ENCODE assay signal across 38 cellular contexts in genomic region chr4:70976251-70976650, GRCh38.
"Had no signal": no experiment of that assay in that cellular context is flagged by ENCODE, and none has a peak within 500 bp of the region (broad histone marks: within the 10 kb centered on the region; RNA-seq: fewer than 3 reads in every experiment).

No MANE protein-coding gene starts in this region.

- H3K27ac ChIP-seq: ascending aorta, cardiac muscle cell, VCaP had no signal

- H3K4me1 ChIP-seq: ascending aorta had no signal

- H3K4me3 Mint-ChIP-seq: activated B cell treated with CpG ODN at 0.5 μM for 24 hours; activated CD4-positive, alpha-beta memory T cell treated with anti-CD3 and anti-CD28 coated beads for 36 hours; activated CD4-positive, alpha-beta T cell treated with anti-CD3 and anti-CD28 coated beads, Interleukin-2, amount 10 ng/mL, durations not matched to agents 24 days and 14 days; activated CD8-positive, alpha-beta T cell treated with anti-CD3 and anti-CD28 coated beads for 36 hours; activated naive CD4-positive, alpha-beta T cell treated with anti-CD3 and anti-CD28 coated beads, Interleukin-2, amount 10 ng/mL, durations not matched to agents 7 days and 5 days; activated naive CD4-positive, alpha-beta T cell treated with anti-CD3 and anti-CD28 coated beads, Interleukin-2, amount 50 U/mL, for 24 hours; activated naive CD8-positive, alpha-beta T cell; activated naive CD8-positive, alpha-beta T cell treated with anti-CD3 and anti-CD28 coated beads, Interleukin-2, amount 10 ng/mL, durations not matched to agents 7 days and 5 days; activated T-cell treated with anti-CD3 and anti-CD28 coated beads, Interleukin-2, amount 50 U/mL, for 4 hours; activated T-cell treated with anti-CD3 and anti-CD28 coated beads, Interleukin-2, amount 50 U/mL, for 72 hours; activated T-helper 1 cell treated with anti-CD3 and anti-CD28 coated beads, Interleukin-12 subunit alpha, Interleukin-12 subunit beta, Interleukin-2, Interleukin-4 antibody, amounts not matched to agents 30 ng/mL and 10 ng/mL and 1 ng/mL, durations not matched to agents 14 hours and 24 hours and 36 hours; activated T-helper 17 cell treated with anti-CD3 and anti-CD28 coated beads, Interleukin-2, amount 50 U/mL, for 72 hours; brain; central memory CD8-positive, alpha-beta T cell; T-helper 1 cell treated with Interleukin-12 subunit alpha and Interleukin-12 subunit beta and Interleukin-4 antibody, amounts not matched to agents 30 μg/mL and 1 μg/mL, for 36 hours; T-helper 2 cell treated with Interferon-gamma antibody and Interleukin-4, amounts not matched to agents 5 μg/mL and 100 μg/mL, for 36 hours had no signal

- H3K4me1 Mint-ChIP-seq: activated naive CD8-positive, alpha-beta T cell treated with anti-CD3 and anti-CD28 coated beads, Interleukin-2, amount 10 ng/mL, durations not matched to agents 7 days and 5 days; activated T-helper 17 cell treated with anti-CD3 and anti-CD28 coated beads, Interleukin-2, amount 50 U/mL, for 72 hours; brain; central memory CD8-positive, alpha-beta T cell had no signal

- ATAC-seq: activated CD8-positive, alpha-beta T cell treated with anti-CD3 and anti-CD28 coated beads for 36 hours; activated T-cell treated with anti-CD3 and anti-CD28 coated beads, Interleukin-2, amount 50 U/mL, for 4 hours; activated T-cell treated with anti-CD3 and anti-CD28 coated beads, Interleukin-2, amount 50 U/mL, for 72 hours; activated T-helper 17 cell treated with anti-CD3 and anti-CD28 coated beads, Interleukin-2, amount 50 U/mL, for 72 hours had no signal

- DNase-seq: activated B cell treated with CpG ODN at 0.5 μM for 24 hours; activated CD4-positive, alpha-beta memory T cell treated with anti-CD3 and anti-CD28 coated beads for 36 hours; activated CD4-positive, alpha-beta T cell treated with anti-CD3 and anti-CD28 coated beads for 4 hours; activated CD4-positive, alpha-beta T cell treated with anti-CD3 and anti-CD28 coated beads, Interleukin-2, amount 10 ng/mL, durations not matched to agents 24 days and 14 days; activated CD4-positive, alpha-beta T cell treated with anti-CD3 and anti-CD28 coated beads, Interleukin-2, amount 50 U/mL, for 1 hour; activated CD4-positive, alpha-beta T cell treated with anti-CD3 and anti-CD28 coated beads, Interleukin-2, amount 50 U/mL, for 4 hours; activated CD4-positive, CD25-positive, alpha-beta regulatory T cell treated with anti-CD3 and anti-CD28 coated beads, Interleukin-2, amount 50 U/mL, for 72 hours; activated CD8-positive, alpha-beta memory T cell treated with anti-CD3 and anti-CD28 coated beads, Interleukin-2, amount 50 U/mL, for 4 hours; activated CD8-positive, alpha-beta T cell treated with anti-CD3 and anti-CD28 coated beads for 36 hours; activated effector memory CD4-positive, alpha-beta T cell treated with anti-CD3 and anti-CD28 coated beads, Interleukin-2, amount 50 U/mL, for 16 hours; activated gamma-delta T cell treated with Interleukin-2 at 50 U/mL for 16 hours; activated naive CD4-positive, alpha-beta T cell treated with anti-CD3 and anti-CD28 coated beads, Interleukin-2, amount 10 ng/mL, durations not matched to agents 7 days and 5 days; activated naive CD4-positive, alpha-beta T cell treated with Interleukin-2 at 50 U/mL for 16 hours; activated naive CD8-positive, alpha-beta T cell treated with anti-CD3 and anti-CD28 coated beads, Interleukin-2, amount 10 ng/mL, durations not matched to agents 7 days and 5 days; activated T-cell treated with anti-CD3 and anti-CD28 coated beads for 4 hours; activated T-cell treated with anti-CD3 and anti-CD28 coated beads, Interleukin-2, amount 50 U/mL, for 1 hour; activated T-cell treated with anti-CD3 and anti-CD28 coated beads, Interleukin-2, amount 50 U/mL, for 4 hours; activated T-cell treated with anti-CD3 and anti-CD28 coated beads, Interleukin-2, amount 50 U/mL, for 72 hours; amygdala; anterior cingulate cortex; caudate nucleus; cerebellar nuclear complex; T-helper 1 cell; T-helper 2 cell; T-helper 9 cell had no signal

- H3K27me3 ChIP-seq: ascending aorta, cardiac muscle cell had no signal

- H3K27ac Mint-ChIP-seq: activated B cell treated with CpG ODN at 0.5 μM for 24 hours; activated CD4-positive, alpha-beta memory T cell treated with anti-CD3 and anti-CD28 coated beads for 36 hours; activated CD4-positive, alpha-beta T cell treated with anti-CD3 and anti-CD28 coated beads, Interleukin-2, amount 10 ng/mL, durations not matched to agents 24 days and 14 days; activated CD8-positive, alpha-beta T cell treated with anti-CD3 and anti-CD28 coated beads for 36 hours; activated naive CD4-positive, alpha-beta T cell treated with anti-CD3 and anti-CD28 coated beads, Interleukin-2, amount 10 ng/mL, durations not matched to agents 7 days and 5 days; activated naive CD4-positive, alpha-beta T cell treated with anti-CD3 and anti-CD28 coated beads, Interleukin-2, amount 50 U/mL, for 24 hours; activated naive CD8-positive, alpha-beta T cell; activated naive CD8-positive, alpha-beta T cell treated with anti-CD3 and anti-CD28 coated beads, Interleukin-2, amount 10 ng/mL, durations not matched to agents 7 days and 5 days; activated T-cell treated with anti-CD3 and anti-CD28 coated beads, Interleukin-2, amount 50 U/mL, for 72 hours; activated T-helper 1 cell treated with anti-CD3 and anti-CD28 coated beads, Interleukin-12 subunit alpha, Interleukin-12 subunit beta, Interleukin-2, Interleukin-4 antibody, amounts not matched to agents 30 ng/mL and 10 ng/mL and 1 ng/mL, durations not matched to agents 14 hours and 24 hours and 36 hours; activated T-helper 17 cell treated with anti-CD3 and anti-CD28 coated beads, Interleukin-2, amount 50 U/mL, for 72 hours; brain; T-helper 1 cell treated with Interleukin-12 subunit alpha and Interleukin-12 subunit beta and Interleukin-4 antibody, amounts not matched to agents 30 μg/mL and 1 μg/mL, for 36 hours; T-helper 2 cell treated with Interferon-gamma antibody and Interleukin-4, amounts not matched to agents 5 μg/mL and 100 μg/mL, for 36 hours had no signal

- H3K27me3 Mint-ChIP-seq: activated B cell treated with CpG ODN at 0.5 μM for 24 hours; activated CD4-positive, alpha-beta memory T cell treated with anti-CD3 and anti-CD28 coated beads for 36 hours; activated CD4-positive, alpha-beta T cell treated with anti-CD3 and anti-CD28 coated beads, Interleukin-2, amount 10 ng/mL, durations not matched to agents 24 days and 14 days; activated CD8-positive, alpha-beta T cell treated with anti-CD3 and anti-CD28 coated beads for 36 hours; activated naive CD4-positive, alpha-beta T cell treated with anti-CD3 and anti-CD28 coated beads, Interleukin-2, amount 10 ng/mL, durations not matched to agents 7 days and 5 days; activated naive CD4-positive, alpha-beta T cell treated with anti-CD3 and anti-CD28 coated beads, Interleukin-2, amount 50 U/mL, for 24 hours; activated naive CD8-positive, alpha-beta T cell; activated naive CD8-positive, alpha-beta T cell treated with anti-CD3 and anti-CD28 coated beads, Interleukin-2, amount 10 ng/mL, durations not matched to agents 7 days and 5 days; activated T-helper 17 cell treated with anti-CD3 and anti-CD28 coated beads, Interleukin-2, amount 50 U/mL, for 72 hours; brain; central memory CD8-positive, alpha-beta T cell had no signal

- H3K9me3 ChIP-seq: ascending aorta had no signal

- H3K9me3 Mint-ChIP-seq: activated B cell treated with CpG ODN at 0.5 μM for 24 hours; activated CD4-positive, alpha-beta memory T cell treated with anti-CD3 and anti-CD28 coated beads for 36 hours; activated CD4-positive, alpha-beta T cell treated with anti-CD3 and anti-CD28 coated beads, Interleukin-2, amount 10 ng/mL, durations not matched to agents 24 days and 14 days; activated CD8-positive, alpha-beta T cell treated with anti-CD3 and anti-CD28 coated beads for 36 hours; activated naive CD4-positive, alpha-beta T cell treated with anti-CD3 and anti-CD28 coated beads, Interleukin-2, amount 10 ng/mL, durations not matched to agents 7 days and 5 days; activated naive CD4-positive, alpha-beta T cell treated with anti-CD3 and anti-CD28 coated beads, Interleukin-2, amount 50 U/mL, for 24 hours; activated naive CD8-positive, alpha-beta T cell treated with anti-CD3 and anti-CD28 coated beads, Interleukin-2, amount 10 ng/mL, durations not matched to agents 7 days and 5 days; activated T-cell treated with anti-CD3 and anti-CD28 coated beads, Interleukin-2, amount 50 U/mL, for 4 hours; activated T-cell treated with anti-CD3 and anti-CD28 coated beads, Interleukin-2, amount 50 U/mL, for 72 hours; activated T-helper 1 cell treated with anti-CD3 and anti-CD28 coated beads, Interleukin-12 subunit alpha, Interleukin-12 subunit beta, Interleukin-2, Interleukin-4 antibody, amounts not matched to agents 30 ng/mL and 10 ng/mL and 1 ng/mL, durations not matched to agents 14 hours and 24 hours and 36 hours; activated T-helper 17 cell treated with anti-CD3 and anti-CD28 coated beads, Interleukin-2, amount 50 U/mL, for 72 hours; brain; central memory CD8-positive, alpha-beta T cell; T-helper 1 cell treated with Interleukin-12 subunit alpha and Interleukin-12 subunit beta and Interleukin-4 antibody, amounts not matched to agents 30 μg/mL and 1 μg/mL, for 36 hours; T-helper 2 cell treated with Interferon-gamma antibody and Interleukin-4, amounts not matched to agents 5 μg/mL and 100 μg/mL, for 36 hours had no signal

- FAIRE-seq: bronchial epithelial cell, TTC549 had no signal

- H3K4me3 ChIP-seq: ascending aorta, cardiac muscle cell had no signal
